ENCODE assay signal across 1 cellular context in the genomic region with DNA sequence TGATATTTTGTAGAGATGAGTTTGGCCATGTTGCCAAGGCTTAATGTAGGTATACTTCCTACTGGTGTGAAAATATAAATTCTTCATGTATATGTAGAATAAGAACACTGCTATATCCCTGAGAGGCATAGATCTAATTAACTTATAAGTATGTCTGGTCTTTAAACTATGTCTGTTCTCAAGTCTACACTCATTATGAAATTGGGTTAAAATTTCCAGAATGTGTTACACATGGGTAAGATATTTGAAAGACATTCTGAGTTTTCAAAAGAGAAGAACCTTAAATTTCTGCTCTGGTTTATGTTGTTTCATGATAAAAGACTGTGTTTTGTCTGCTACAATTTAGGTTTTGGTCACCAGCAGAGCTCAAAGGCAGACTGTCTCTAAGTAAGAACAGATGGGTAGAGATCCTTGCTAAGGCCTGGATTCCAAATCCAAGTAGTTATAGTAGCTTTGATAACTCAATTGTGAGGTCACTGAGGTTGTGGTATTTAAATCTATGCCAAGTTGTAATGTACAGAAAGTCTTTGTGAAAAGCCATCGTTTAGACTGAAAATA.
TF ChIP-seq lines count a peak whose summit lies in the region.

No MANE protein-coding gene starts in this region.

TF ChIP-seq in SK-N-SH, 30 proteins besides CTCF, POLR2A, EP300 and RAD21 (continued from another document):
- TF ChIP-seq SMC3 (IDR thresholded peaks at IDR 0.05; ENCODE audit: low read depth, low read length) (no peak), EZH2phosphoT487 (IDR thresholded peaks at IDR 0.05; ENCODE audit: borderline replicate concordance, low read depth) (no peak), TCF12 (IDR thresholded peaks at IDR 0.05) (no peak), TAF1 (IDR thresholded peaks at IDR 0.05; ENCODE audit: borderline replicate concordance, low read depth, low read length) (no peak), NRF1 (IDR thresholded peaks at IDR 0.05; ENCODE audit: low read depth, low read length) (no peak), JUND (IDR thresholded peaks at IDR 0.05) (no peak), RCOR1 (IDR thresholded peaks at IDR 0.05; ENCODE audit: low read length) (no peak)
- TF ChIP-seq, protein P1, sequence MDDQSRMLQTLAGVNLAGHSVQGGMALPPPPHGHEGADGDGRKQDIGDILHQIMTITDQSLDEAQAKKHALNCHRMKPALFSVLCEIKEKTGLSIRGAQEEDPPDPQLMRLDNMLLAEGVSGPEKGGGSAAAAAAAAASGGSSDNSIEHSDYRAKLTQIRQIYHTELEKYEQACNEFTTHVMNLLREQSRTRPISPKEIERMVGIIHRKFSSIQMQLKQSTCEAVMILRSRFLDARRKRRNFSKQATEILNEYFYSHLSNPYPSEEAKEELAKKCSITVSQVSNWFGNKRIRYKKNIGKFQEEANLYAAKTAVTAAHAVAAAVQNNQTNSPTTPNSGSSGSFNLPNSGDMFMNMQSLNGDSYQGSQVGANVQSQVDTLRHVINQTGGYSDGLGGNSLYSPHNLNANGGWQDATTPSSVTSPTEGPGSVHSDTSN (IDR thresholded peaks at IDR 0.05), result no peak
